15 cellular contexts compared by ENCODE assay signal in the genomic region with DNA sequence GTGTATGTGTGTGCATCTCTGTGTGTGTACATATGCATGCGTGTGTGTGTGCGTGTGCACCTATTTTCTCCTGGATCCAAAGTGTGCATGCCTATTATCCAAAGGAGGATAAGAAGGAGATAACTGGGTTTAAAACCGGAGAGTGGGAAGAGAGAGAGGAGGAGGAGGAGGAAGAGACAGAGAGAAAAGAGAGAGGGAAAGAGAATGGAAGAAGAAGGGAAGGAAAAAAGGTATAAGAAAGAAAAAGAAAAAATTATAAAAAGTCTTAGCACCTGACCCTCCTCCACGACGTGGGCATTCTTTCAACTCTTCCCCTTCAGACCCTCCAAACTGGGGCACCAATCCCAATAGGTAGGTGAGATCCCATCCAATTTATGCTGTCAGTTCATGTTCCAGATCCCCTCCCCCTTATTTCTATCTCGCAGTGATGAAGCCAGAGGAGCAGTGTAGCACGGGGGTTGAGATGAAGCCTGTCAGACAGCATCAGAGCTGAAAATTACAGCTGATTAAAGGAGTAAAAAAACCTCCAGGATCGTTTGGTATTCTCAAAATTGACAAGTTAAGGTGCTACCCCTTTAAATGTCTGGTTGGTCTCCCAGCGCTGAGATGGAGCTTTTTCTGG.
DNase-seq lines count a peak whose midpoint lies in the region; ATAC-seq, FAIRE-seq and TF ChIP-seq lines count a peak whose summit lies in the region.
"Had no signal": no experiment of that assay in that cellular context is flagged by ENCODE, and none has a peak within 500 bp of the region (broad histone marks: within the 10 kb centered on the region; RNA-seq: fewer than 3 reads in every experiment).

No MANE protein-coding gene starts in this region.

- no peak for TF ChIP-seq EP300 in H1 (IDR thresholded peaks at IDR 0.05; ENCODE audit: borderline replicate concordance in 1 of 2, low read depth in 2 of 2, low read length in 2 of 2)

- H4K8ac ChIP-seq in H1 (ENCODE audit: extremely low read depth, insufficient read depth, low read length) = no peak overlapping the region
- no peak overlapping the region for H4K8ac ChIP-seq in mesenchymal stem cell (ENCODE audit: low read length)
- H4K8ac ChIP-seq in mesendoderm (ENCODE audit: low read depth, low read length) = no peak overlapping the region

- H3K27me3 ChIP-seq in GM23338 (ENCODE audit: insufficient read depth) (no peaks in the 10 kb centered on the region), PC-9 (ENCODE audit: insufficient read depth, low read depth) (0 out of 2 replicates have a peak, but pooled peaks cover 8% of the 10 kb centered on the region), H1 (replicated peaks in 1 of 4; ENCODE audit: control insufficient read depth in 3 of 4, extremely low read depth in 1 of 4, insufficient read depth in 3 of 4, low read length in 3 of 4) (no peaks in the 10 kb centered on the region), mesenchymal stem cell (ENCODE audit: control insufficient read depth in 1 of 2, insufficient read depth in 1 of 2, low read length in 2 of 2) (no peaks in the 10 kb centered on the region), mesendoderm (ENCODE audit: insufficient read depth, low read length, poor library complexity) (no peaks in the 10 kb centered on the region)

- H3K36me3 Mint-ChIP-seq in GM23338 (ENCODE audit: low read depth) = no peaks in the 10 kb centered on the region

- H2BK12ac ChIP-seq in H1 (ENCODE audit: low read depth, low read length) (no peak overlapping the region), mesenchymal stem cell (ENCODE audit: low read length in 2 of 2) (no peak overlapping the region)

- no peak for ATAC-seq in GM23338
- ATAC-seq: Panc1 had no signal

- TF ChIP-seq CTCF in GM23338 (conservative IDR thresholded peaks at IDR 0.05; ENCODE audit: low read depth in 2 of 2) (no peak), PC-9 (conservative IDR thresholded peaks at IDR 0.05) (no peak), H1 (IDR thresholded peaks at IDR 0.05; ENCODE audit: control extremely low read depth in 1 of 3, insufficient read depth in 1 of 3, low read depth in 1 of 3, low read length in 3 of 3) (no peak)

- 90% methylated on average over 9 of the region's 9 CpGs; no CpG with 5 or more reads in 1 of the 2 experiments for WGBS in H1 (ENCODE audit: extremely low coverage in 1 of 2, insufficient coverage in 1 of 2, insufficient read length in 1 of 2, insufficient replicate concordance in 2 of 2, low coverage in 1 of 2, low lambda C conversion rate in 2 of 2, missing lambda C conversion rate in 1 of 2), 2 experiments
- 82% methylated on average over 9 of the region's 9 CpGs for WGBS in mesenchymal stem cell
- no CpG with 5 or more reads among the region's 9 CpGs for whole genome bisulfite sequencing in mesendoderm (ENCODE audit: extremely low coverage, insufficient coverage, low lambda C conversion rate)

- CTCF ChIA-PET in PC-9 (lab: Charles Lee) (no interaction called here), H1 (lab: Charles Lee; ENCODE audit: partially characterized antibody) (interaction anchor here (0.9 to 1.1 kb wide), 3 partner anchors 90 to 515 kb away, joined by 3 to 4 read pairs (median 3); no protein-coding TSS in a partner anchor)

- H3K9ac ChIP-seq in H1 (replicated peaks in 1 of 4; ENCODE audit: extremely low read depth in 1 of 4, low read depth in 3 of 4, low read length in 3 of 4) (no peak overlapping the region), mesenchymal stem cell (ENCODE audit: low read length) (peak overlapping the region; percentile 17), mesendoderm (ENCODE audit: low read length) (no peak overlapping the region)

- H3F3A ChIP-seq in GM23338 (replicated peaks; ENCODE audit: low read depth) (no peaks in the 10 kb centered on the region), PC-9 (ENCODE audit: insufficient read depth, low read depth) (no peaks in the 10 kb centered on the region)

- H3K9me2 ChIP-seq in GM23338 (ENCODE audit: insufficient read depth) (no peaks in the 10 kb centered on the region), PC-9 (ENCODE audit: insufficient read depth) (no peaks in the 10 kb centered on the region)

- H4K20me1 ChIP-seq in GM23338 (replicated peaks; ENCODE audit: insufficient read depth) (no peaks in the 10 kb centered on the region), PC-9 (ENCODE audit: insufficient read depth) (no peaks in the 10 kb centered on the region), H1 (replicated peaks in 1 of 2; ENCODE audit: control insufficient read depth in 1 of 2, insufficient read depth in 2 of 2, low read length in 2 of 2) (no peaks in the 10 kb centered on the region)

- H3K18ac ChIP-seq in H1 (ENCODE audit: extremely low read depth, low read length) (no peak overlapping the region), mesenchymal stem cell (ENCODE audit: low read depth in 1 of 2, low read length in 2 of 2) (no peak overlapping the region), mesendoderm (ENCODE audit: low read length) (no peak overlapping the region)

- BruUV-seq in PC-9 (replicated peaks; lab: Mats Ljungman, UMichigan) = no TSS peak

- no peaks in the 10 kb centered on the region for H3K79me2 ChIP-seq in GM23338 (replicated peaks; ENCODE audit: insufficient read depth)
- H3K79me2 ChIP-seq in PC-9 (ENCODE audit: low read depth) = no peaks in the 10 kb centered on the region
- H3K79me2 ChIP-seq in H1 (ENCODE audit: control insufficient read depth in 1 of 2, insufficient read depth in 2 of 2, low read length in 2 of 2) = no peaks in the 10 kb centered on the region
- no peaks in the 10 kb centered on the region for H3K79me2 ChIP-seq in mesendoderm (ENCODE audit: control insufficient read depth, insufficient read depth, low read length)

- H3K23me2 ChIP-seq in H1 (ENCODE audit: low read depth, low read length) = no peaks in the 10 kb centered on the region; the same call in 1 of the 2 replicates

- H2BK15ac ChIP-seq in H1 (ENCODE audit: low read length) = no peak overlapping the region
- no peak overlapping the region for H2BK15ac ChIP-seq in mesenchymal stem cell (ENCODE audit: low read depth, poor library complexity, severe bottlenecking)
- H2BK15ac ChIP-seq in mesendoderm (replicated peaks; ENCODE audit: low read depth) = no peak overlapping the region

- TF ChIP-seq RAD21 in H1 (IDR thresholded peaks at IDR 0.05 in 1 of 2, conservative IDR thresholded peaks at IDR 0.05 in 1 of 2; ENCODE audit: low read depth in 2 of 2, low read length in 2 of 2) = no peak

- H4K91ac ChIP-seq in H1 (replicated peaks; ENCODE audit: insufficient read length, low read length) (no peak overlapping the region), mesenchymal stem cell (ENCODE audit: low read length) (no peak overlapping the region)

- no peak overlapping the region for H3K27ac Mint-ChIP-seq in GM23338

- H3K27ac ChIP-seq in GM23338 (ENCODE audit: low read depth) (no peak overlapping the region), PC-9 (no peak overlapping the region), H1 (ENCODE audit: low read depth, low read length) (no peak overlapping the region), mesenchymal stem cell (ENCODE audit: low read length, poor library complexity, severe bottlenecking) (no peak overlapping the region), mesendoderm (ENCODE audit: low read depth, low read length) (no peak overlapping the region)
- H3K27ac ChIP-seq: C4-2B had no signal

- H3K36me3 ChIP-seq in GM23338 (ENCODE audit: insufficient read depth) (no peaks in the 10 kb centered on the region), PC-9 (ENCODE audit: low read depth) (no peaks in the 10 kb centered on the region), H1 (ENCODE audit: control insufficient read depth in 2 of 4, insufficient read depth in 4 of 4, low read length in 3 of 4) (no peaks in the 10 kb centered on the region), mesenchymal stem cell (ENCODE audit: control insufficient read depth in 1 of 2, insufficient read depth in 2 of 2, low read depth in 1 of 2, low read length in 2 of 2) (no peaks in the 10 kb centered on the region), mesendoderm (ENCODE audit: control insufficient read depth, insufficient read depth, low read length) (no peaks in the 10 kb centered on the region)

- H2BK5ac ChIP-seq in H1 (ENCODE audit: low read depth, low read length) = no peak overlapping the region
- H2BK5ac ChIP-seq in mesenchymal stem cell (ENCODE audit: low read depth, low read length, poor library complexity, severe bottlenecking) = no peak overlapping the region
- H2BK5ac ChIP-seq in mesendoderm (ENCODE audit: low read length) = no peak overlapping the region

- H3K23ac ChIP-seq in H1 (ENCODE audit: insufficient read length) = no peak overlapping the region
- no peak overlapping the region for H3K23ac ChIP-seq in mesenchymal stem cell (ENCODE audit: low read length in 2 of 2)
- no peak overlapping the region for H3K23ac ChIP-seq in mesendoderm (ENCODE audit: low read length)

- H2BK120ac ChIP-seq in H1 (replicated peaks; ENCODE audit: low read depth, low read length) (no peak overlapping the region), mesenchymal stem cell (ENCODE audit: low read depth, low read length) (no peak overlapping the region), mesendoderm (ENCODE audit: low read depth, low read length) (no peak overlapping the region)

- H3K9me3 ChIP-seq in PC-9 (ENCODE audit: insufficient read depth, low read depth) = no peaks in the 10 kb centered on the region
- H3K9me3 ChIP-seq in H1 (ENCODE audit: insufficient read depth in 2 of 2, low read depth in 1 of 2, low read length in 1 of 2) = no peaks in the 10 kb centered on the region
- H3K9me3 ChIP-seq in mesenchymal stem cell (ENCODE audit: control insufficient read depth, low read length) = no peaks in the 10 kb centered on the region

- H3K27me3 Mint-ChIP-seq in GM23338 (ENCODE audit: insufficient read depth, low read depth, poor library complexity) = no peaks in the 10 kb centered on the region

- no peak for TF ChIP-seq POLR2A in H1 (IDR thresholded peaks at IDR 0.05; ENCODE audit: control extremely low read depth in 1 of 2, low read depth in 2 of 2, low read length in 2 of 2)

- no peak overlapping the region for H4K5ac ChIP-seq in H1 (ENCODE audit: insufficient read length, low read depth, low read length)
- no peak overlapping the region for H4K5ac ChIP-seq in mesendoderm (ENCODE audit: low read length)

- H3K4me3 Mint-ChIP-seq in GM23338 = no peak overlapping the region

- H3K4me2 ChIP-seq in GM23338 (no peak overlapping the region), PC-9 (peak overlapping the region; percentile 28; the same call in 1 of the 2 replicates), H1 (ENCODE audit: insufficient read depth in 1 of 2, low read depth in 2 of 2, low read length in 2 of 2) (no peak overlapping the region), mesenchymal stem cell (ENCODE audit: low read length, poor library complexity, severe bottlenecking) (no peak overlapping the region), mesendoderm (ENCODE audit: low read length) (no peak overlapping the region)

- no peaks in the 10 kb centered on the region; the same call in 2 of the 3 replicates for H3K9me3 Mint-ChIP-seq in GM23338

- H3K56ac ChIP-seq in H1 (replicated peaks; ENCODE audit: insufficient read length, low read depth, low read length) = no peak overlapping the region
- H3K56ac ChIP-seq in mesendoderm (ENCODE audit: low read length) = no peak overlapping the region

- H3K79me1 ChIP-seq in H1 (ENCODE audit: low read depth, low read length) (no peaks in the 10 kb centered on the region), mesenchymal stem cell (replicated peaks; ENCODE audit: low read length, poor library complexity, severe bottlenecking) (no peaks in the 10 kb centered on the region), mesendoderm (ENCODE audit: low read length) (no peaks in the 10 kb centered on the region)

- no peaks in the 10 kb centered on the region for H3K4me1 ChIP-seq in GM23338 (ENCODE audit: insufficient read depth)
- no peaks in the 10 kb centered on the region for H3K4me1 ChIP-seq in PC-9 (replicated peaks; ENCODE audit: insufficient read depth)
- H3K4me1 ChIP-seq in H1 (replicated peaks in 1 of 4; ENCODE audit: control insufficient read depth in 3 of 4, insufficient read depth in 4 of 4, low read length in 3 of 4) = no peaks in the 10 kb centered on the region
- no peaks in the 10 kb centered on the region for H3K4me1 ChIP-seq in mesenchymal stem cell (ENCODE audit: control insufficient read depth, insufficient read depth, low read depth, low read length)
- no peaks in the 10 kb centered on the region for H3K4me1 ChIP-seq in mesendoderm (ENCODE audit: control insufficient read depth, low read depth, low read length)

- no peak overlapping the region for H2AK5ac ChIP-seq in H1 (ENCODE audit: low read depth, low read length)
- H2AK5ac ChIP-seq in mesenchymal stem cell (ENCODE audit: low read length, severe bottlenecking) = no peak overlapping the region
- H2AK5ac ChIP-seq in mesendoderm (ENCODE audit: low read length) = no peak overlapping the region

- H2AFZ ChIP-seq in GM23338 (peak overlapping the region; percentile 56), PC-9 (peak overlapping the region; percentile 30; the same call in 1 of the 2 replicates), H1 (ENCODE audit: low read length) (peak overlapping the region; percentile 63), mesenchymal stem cell (ENCODE audit: low read depth, low read length) (no peak overlapping the region)

- no peak overlapping the region for H2BK20ac ChIP-seq in H1 (ENCODE audit: low read length)

- H3K14ac ChIP-seq in H1 (ENCODE audit: insufficient read length) (no peak overlapping the region), mesenchymal stem cell (ENCODE audit: low read length in 2 of 2) (no peak overlapping the region)

- no peak overlapping the region for H3K4me3 ChIP-seq in GM23338
- H3K4me3 ChIP-seq in PC-9 = no peak overlapping the region
- no peak overlapping the region for H3K4me3 ChIP-seq in H1 (ENCODE audit: extremely low read depth in 1 of 4, insufficient read depth in 2 of 4, low read depth in 3 of 4, low read length in 4 of 4)
- no peak overlapping the region for H3K4me3 ChIP-seq in mesenchymal stem cell (ENCODE audit: insufficient read depth in 1 of 2, low read depth in 1 of 2, low read length in 2 of 2)
- no peak overlapping the region for H3K4me3 ChIP-seq in mesendoderm (ENCODE audit: low read length)

- POLR2A ChIA-PET in PC-9 (lab: Charles Lee; ENCODE audit: unreplicated experiment) = no interaction called here
- POLR2A ChIA-PET in H1 (lab: Charles Lee; ENCODE audit: partially characterized antibody) = no interaction called here

- intact Hi-C loops in PC-9 (cut with micrococcal nuclease; ENCODE audit: unreplicated experiment) = no loop called here

- no peak overlapping the region for H3K4ac ChIP-seq in H1 (replicated peaks; ENCODE audit: insufficient read length, low read depth, low read length)
- no peak overlapping the region for H3K4ac ChIP-seq in mesenchymal stem cell (ENCODE audit: low read depth in 1 of 2, low read length in 2 of 2)
- H3K4ac ChIP-seq in mesendoderm (ENCODE audit: low read depth, low read length) = no peak overlapping the region

- no peak for DNase-seq in GM23338 (ENCODE audit: low spot score)
- DNase-seq in PC-9 = no peak
- no peak for DNase-seq in H1 (ENCODE audit: low read depth in 1 of 2, low spot score in 2 of 2)
- DNase-seq in mesenchymal stem cell = no peak
- DNase-seq in activated CD4-positive, alpha-beta T cell treated with anti-CD3 and anti-CD28 coated beads for 1 hour = no peak
- DNase-seq in mesendoderm = no peak
- DNase-seq in ecto neural progenitor cell (ENCODE audit: low spot score) = no peak
- no peak for DNase-seq in T-helper 2 cell
- DNase-seq: Kasumi-1, NCI-H1417 treated with DMSO at 0.1 percent for 48 hours, NCI-H2029, NCI-H510A had no signal

- FAIRE-seq in H1 (lab: Jason Lieb, UNC) = no peak
- FAIRE-seq: G401.6 had no signal

- H3K4me1 Mint-ChIP-seq in GM23338 = peaks cover 2% of the 10 kb centered on the region; the same call in 1 of the 3 replicates
